ENCODE assay signal across 19 cellular contexts in genomic region chr11:82811369-82811768, GRCh38.
DNase-seq lines count a peak whose midpoint lies in the region; ATAC-seq, FAIRE-seq and TF ChIP-seq lines count a peak whose summit lies in the region.
"Had no signal": no experiment of that assay in that cellular context is flagged by ENCODE, and none has a peak within 500 bp of the region (broad histone marks: within the 10 kb centered on the region; RNA-seq: fewer than 3 reads in every experiment).

No MANE protein-coding gene starts in this region.

- H3K79me2 ChIP-seq in GM23338 (replicated peaks; ENCODE audit: insufficient read depth): no peaks in the 10 kb centered on the region

- H3K27ac ChIP-seq in GM23338 (ENCODE audit: low read depth) (no peak overlapping the region), foreskin keratinocyte (no peak overlapping the region)
- H3K27ac ChIP-seq: Peyer's patch had no signal

- H4K20me1 ChIP-seq in GM23338 (replicated peaks; ENCODE audit: insufficient read depth): no peaks in the 10 kb centered on the region

- no peaks in the 10 kb centered on the region for H3K36me3 Mint-ChIP-seq in GM23338 (ENCODE audit: low read depth)
- H3K36me3 Mint-ChIP-seq: CD4-positive, CD25-positive, alpha-beta regulatory T cell; T-cell had no signal

- no peaks in the 10 kb centered on the region for H3K36me3 ChIP-seq in GM23338 (ENCODE audit: insufficient read depth)
- H3K36me3 ChIP-seq: Peyer's patch had no signal

- TF ChIP-seq POLR2A in GM12891 (IDR thresholded peaks at IDR 0.05; ENCODE audit: low read depth, low read length): no peak

- 0 out of 2 replicates have a peak overlapping the region, but pooled peaks have one; percentile 7 for H2AFZ ChIP-seq in GM23338

- no peak overlapping the region for H3K4me3 ChIP-seq in GM23338
- H3K4me3 ChIP-seq: Peyer's patch had no signal

- H3K4me1 Mint-ChIP-seq in GM23338: peaks cover 14% of the 10 kb centered on the region
- H3K4me1 Mint-ChIP-seq: CD4-positive, CD25-positive, alpha-beta regulatory T cell; T-cell had no signal

- H3F3A ChIP-seq in GM23338 (replicated peaks; ENCODE audit: low read depth): no peaks in the 10 kb centered on the region

- no peaks in the 10 kb centered on the region for H3K27me3 ChIP-seq in GM23338 (ENCODE audit: insufficient read depth)
- H3K27me3 ChIP-seq in foreskin keratinocyte: peaks cover 34% of the 10 kb centered on the region
- H3K27me3 ChIP-seq: Peyer's patch had no signal

- H3K9me3 Mint-ChIP-seq in GM23338: no peaks in the 10 kb centered on the region
- H3K9me3 Mint-ChIP-seq: T-cell had no signal

- no peaks in the 10 kb centered on the region for H3K9me2 ChIP-seq in GM23338 (ENCODE audit: insufficient read depth)

- TF ChIP-seq CTCF in GM23338 (conservative IDR thresholded peaks at IDR 0.05; ENCODE audit: low read depth in 2 of 2) (no peak), foreskin keratinocyte (conservative IDR thresholded peaks at IDR 0.05) (no peak)

- no peak overlapping the region for H3K4me2 ChIP-seq in GM23338

- no peak for FAIRE-seq in GM12891 (lab: Jason Lieb, UNC)
- FAIRE-seq: GM18507, H1 had no signal

- H3K4me3 Mint-ChIP-seq in GM23338: no peak overlapping the region
- H3K4me3 Mint-ChIP-seq: CD4-positive, CD25-positive, alpha-beta regulatory T cell; T-cell had no signal

- DNase-seq in GM23338 (ENCODE audit: low spot score): peak; percentile 19
- DNase-seq in NCI-H69 (lab: John Stamatoyannopoulos, UW): peak; percentile 71
- no peak for DNase-seq in foreskin keratinocyte
- peak; percentile 34 for DNase-seq in retina
- no peak for DNase-seq in dermis blood vessel endothelial cell
- DNase-seq in T-helper 1 cell: no peak
- DNase-seq in GM12891 (ENCODE audit: insufficient read length, low spot score): no peak
- DNase-seq: CD4-positive, CD25-positive, alpha-beta regulatory T cell; DND-41; Kasumi-1; NCI-H1417 treated with DMSO at 0.1 percent for 48 hours; NCI-H2029; NCI-H2227 treated with DMSO at 0.1 percent for 48 hours; NCI-H510A; NCI-H748 treated with DMSO at 0.1 percent for 48 hours; Peyer's patch; T-cell had no signal

- H3K27me3 Mint-ChIP-seq in GM23338 (ENCODE audit: insufficient read depth, low read depth, poor library complexity): peaks cover 2% of the 10 kb centered on the region

- H3K4me1 ChIP-seq in GM23338 (ENCODE audit: insufficient read depth): peaks cover 12% of the 10 kb centered on the region
- no peaks in the 10 kb centered on the region for H3K4me1 ChIP-seq in foreskin keratinocyte
- H3K4me1 ChIP-seq: Peyer's patch had no signal

- H3K27ac Mint-ChIP-seq in GM23338: no peak overlapping the region
- H3K27ac Mint-ChIP-seq: CD4-positive, CD25-positive, alpha-beta regulatory T cell; T-cell had no signal

- no peak; the same call in 2 of the 3 replicates for ATAC-seq in GM23338
- ATAC-seq in foreskin keratinocyte: peak; percentile 16
- ATAC-seq: T-cell had no signal

TF ChIP-seq in GM23338, 12 proteins besides CTCF, POLR2A, EP300 and RAD21 (continues in another document):
- TF ChIP-seq REST (IDR thresholded peaks at IDR 0.05; ENCODE audit: unreplicated experiment) (no peak), EZH2phosphoT487 (IDR thresholded peaks at IDR 0.05; ENCODE audit: unreplicated experiment) (no peak), CREB1 (CRISPR knock-in tag; IDR thresholded peaks at IDR 0.05; ENCODE audit: low read depth) (no peak), ZNF331 (CRISPR knock-in tag; IDR thresholded peaks at IDR 0.05; ENCODE audit: low read depth) (no peak), POLR2AphosphoS5 (IDR thresholded peaks at IDR 0.05; ENCODE audit: low read depth) (no peak), NANOG (IDR thresholded peaks at IDR 0.05; ENCODE audit: borderline replicate concordance) (no peak), EZH2 (IDR thresholded peaks at IDR 0.05; ENCODE audit: low read depth, unreplicated experiment) (no peak), STAT1 (IDR thresholded peaks at IDR 0.05; ENCODE audit: unreplicated experiment) (no peak)

TF ChIP-seq in GM12891, 5 proteins besides CTCF, POLR2A, EP300 and RAD21:
- TF ChIP-seq POLR2AphosphoS5 (IDR thresholded peaks at IDR 0.05; ENCODE audit: low read depth, low read length): no peak
- TF ChIP-seq SPI1 (IDR thresholded peaks at IDR 0.05; ENCODE audit: low read depth, low read length): no peak
- no peak for TF ChIP-seq POU2F2 (IDR thresholded peaks at IDR 0.05; ENCODE audit: low read depth, low read length)
- TF ChIP-seq PAX5 (IDR thresholded peaks at IDR 0.05; ENCODE audit: insufficient read depth, low read length, severe bottlenecking): no peak

Comparison
In these comparisons a context has a peak if more than half of its experiments do, and no peak if none do; other contexts are left out.
1. DNase-seq: peak in GM23338 (single experiment), NCI-H69 (single experiment) and retina (single experiment); none in foreskin keratinocyte (0 of 2), dermis blood vessel endothelial cell (single experiment), T-helper 1 cell (0 of 5) and GM12891 (single experiment).